ENCODE assay signal across 10 cellular contexts in the genomic region with DNA sequence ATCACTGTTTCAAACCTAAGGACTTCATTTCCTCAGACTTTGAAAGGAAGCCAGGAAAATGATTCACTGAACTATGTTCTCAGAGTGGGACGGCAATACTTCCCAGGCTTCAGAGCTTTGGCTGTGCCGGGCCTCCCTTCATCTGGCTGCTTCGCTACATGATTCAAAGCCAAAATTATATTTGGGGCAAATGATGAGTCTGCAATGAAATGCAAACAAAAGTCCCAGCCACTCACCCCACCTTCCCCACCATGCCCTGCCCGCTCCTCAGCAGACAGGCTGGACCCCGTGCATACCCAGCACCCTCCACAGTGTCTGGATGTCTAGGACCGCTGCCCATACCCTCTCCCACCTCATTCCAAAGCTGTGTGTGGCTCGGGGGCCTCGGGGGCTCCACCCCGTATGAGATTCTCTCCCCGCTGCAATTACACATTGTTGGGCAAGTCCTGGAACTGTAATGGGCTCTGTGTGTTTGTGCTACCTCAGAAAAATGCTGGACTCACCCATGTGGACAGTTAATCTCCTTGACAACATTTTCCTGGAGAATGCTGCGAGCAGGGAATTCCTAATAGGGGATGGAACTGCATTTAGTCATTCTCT. TPM values are rescaled to one million over a fixed set of nuclear protein-coding genes. Genes with fewer than 3 reads are reported as not detected.
DNase-seq lines count a peak whose midpoint lies in the region; ATAC-seq and TF ChIP-seq lines count a peak whose summit lies in the region.
"Had no signal": no experiment of that assay in that cellular context is flagged by ENCODE, and none has a peak within 500 bp of the region (broad histone marks: within the 10 kb centered on the region; RNA-seq: fewer than 3 reads in every experiment).

No MANE protein-coding gene starts in this region.

- WGBS in right cardiac atrium, result 50% methylated on average over 11 of the region's 11 CpGs

- H3K27me3 ChIP-seq in BJ (ENCODE audit: control insufficient read depth, insufficient read depth, low read length) (no peaks in the 10 kb centered on the region), ascending aorta (no peaks in the 10 kb centered on the region), right cardiac atrium (ENCODE audit: control insufficient read depth, insufficient read depth) (no peaks in the 10 kb centered on the region)

- H3K9me3 ChIP-seq in ascending aorta (no peaks in the 10 kb centered on the region), right cardiac atrium (ENCODE audit: control insufficient read depth, low read length) (no peaks in the 10 kb centered on the region)
- H3K9me3 ChIP-seq: Caco-2 had no signal

- intact Hi-C loops in ascending aorta (cut with DNase I) (loop anchor here (1.0 to 2.0 kb wide), 4 partner anchors 18 to 160 kb away; no protein-coding TSS in a partner anchor), right cardiac atrium (cut with DNase I) (no loop called here), sciatic nerve (cut with DNase I) (no loop called here)

- H3K27ac ChIP-seq in ascending aorta, result peak overlapping the region; percentile 95 to 98
- H3K27ac ChIP-seq in right cardiac atrium (ENCODE audit: low read length), result peak overlapping the region; percentile 56

- H3K36me3 ChIP-seq in BJ (ENCODE audit: control insufficient read depth, insufficient read depth, low read length) (no peaks in the 10 kb centered on the region), ascending aorta (no peaks in the 10 kb centered on the region)

- ATAC-seq in right cardiac atrium, result peak; percentile 88 to 92
- ATAC-seq in sciatic nerve, result peak; percentile 92
- no peak for ATAC-seq in HG02885 (IDR thresholded peaks at IDR 0.05; ENCODE audit: poor library complexity, unreplicated experiment)
- ATAC-seq in HG02840 (IDR thresholded peaks at IDR 0.05; ENCODE audit: low FRiP score, unreplicated experiment), result no peak

- DNase-seq in BJ (ENCODE audit: low read depth), result peak; percentile 95
- DNase-seq in ascending aorta (ENCODE audit: low spot score in 2 of 2), result peak; percentile 78 to 96
- DNase-seq in right cardiac atrium, result peak in 2 of 3 donors; percentile 56 to 65
- no peak for DNase-seq in sciatic nerve (ENCODE audit: low spot score)
- no peak for DNase-seq in NCI-H345 (lab: John Stamatoyannopoulos, UW)
- no peak for DNase-seq in RKO (ENCODE audit: low spot score)
- DNase-seq: activated CD4-positive, alpha-beta T cell treated with anti-CD3 and anti-CD28 coated beads for 4 hours; Caco-2 had no signal

- POLR2A ChIA-PET in BJ (lab: Charles Lee), result no interaction called here

- H3K4me1 ChIP-seq in ascending aorta (peaks cover 15 to 29% of the 10 kb centered on the region in 2 donors), right cardiac atrium (ENCODE audit: control insufficient read depth, insufficient read depth, low read length) (no peaks in the 10 kb centered on the region)
- H3K4me1 ChIP-seq: Caco-2 had no signal

- H3K4me3 ChIP-seq in BJ (ENCODE audit: low read depth, low read length) (peak overlapping the region; percentile 24), ascending aorta (peak overlapping the region in 1 of 2 donors; percentile 1), right cardiac atrium (ENCODE audit: low read length) (no peak overlapping the region)

- CTCF ChIA-PET in BJ (lab: Yijun Ruan, JAX), result interaction anchor here (1.2 kb wide), 1 partner anchor 12 kb away, joined by 3 read pairs; no protein-coding TSS in a partner anchor

- no peak for TF ChIP-seq CTCF in BJ (IDR thresholded peaks at IDR 0.05; ENCODE audit: insufficient read depth, low read depth, low read length)
- TF ChIP-seq CTCF in ascending aorta (IDR thresholded peaks at IDR 0.05), result no peak

RNA-seq across cellular contexts. Expression of gene ATP10A, which starts 32.2 kb away (rescaled TPM):
- polyA plus RNA-seq in BJ (2011; rRNA removed) (20.4 and 28.0 TPM in 2 replicates), right cardiac atrium (0.95 TPM)
- 28.8 and 29.4 TPM in 2 replicates for polyA minus RNA-seq in BJ (2011; rRNA and poly(A)+ RNA removed)
- total RNA-seq in ascending aorta (26.7 TPM), right cardiac atrium (1 to 10 TPM; 1.5 to 3.0 (median 1.8) TPM), sciatic nerve (5.7 TPM)
- total RNA-seq: Caco-2 had no signal

Comparison
In these comparisons a context has a peak if more than half of its experiments do, and no peak if none do; other contexts are left out.
1. DNase-seq: peak in BJ (single experiment), ascending aorta (2 of 2) and right cardiac atrium (2 of 3); none in sciatic nerve (single experiment), NCI-H345 (single experiment) and RKO (single experiment).
2. ATAC-seq: peak in right cardiac atrium (2 of 2) and sciatic nerve (single experiment); none in HG02885 (single experiment) and HG02840 (single experiment).